Comparison of ENCODE assay signal across 10 cellular contexts in genomic region chr3:171801738-171802600, GRCh38. TPM values are rescaled to one million over a fixed set of nuclear protein-coding genes. Genes with fewer than 3 reads are reported as not detected.
DNase-seq lines count a peak whose midpoint lies in the region; ATAC-seq and TF ChIP-seq lines count a peak whose summit lies in the region.
"Had no signal": no experiment of that assay in that cellular context is flagged by ENCODE, and none has a peak within 500 bp of the region (broad histone marks: within the 10 kb centered on the region; RNA-seq: fewer than 3 reads in every experiment).

No MANE protein-coding gene starts in this region.

- H3K36me3 Mint-ChIP-seq in activated T-cell treated with anti-CD3 and anti-CD28 coated beads, Interleukin-2, amount 50 U/mL, for 72 hours (ENCODE audit: insufficient read depth in 2 of 2) = no peaks in the 10 kb centered on the region
- H3K36me3 Mint-ChIP-seq in chondrocyte (ENCODE audit: low read depth) (no peaks in the 10 kb centered on the region), mesothelial cell of epicardium (no peaks in the 10 kb centered on the region)

- H3K4me3 Mint-ChIP-seq in activated T-cell treated with anti-CD3 and anti-CD28 coated beads, Interleukin-2, amount 50 U/mL, for 72 hours = peak overlapping the region in 1 of 2 donors; percentile 63
- H3K4me3 Mint-ChIP-seq in chondrocyte (ENCODE audit: unreplicated experiment) = no peak overlapping the region
- no peak overlapping the region for H3K4me3 Mint-ChIP-seq in mesothelial cell of epicardium

- peak; percentile 46 to 65 for ATAC-seq in activated T-cell treated with anti-CD3 and anti-CD28 coated beads, Interleukin-2, amount 50 U/mL, for 72 hours (replicated peaks in 1 of 2)
- no peak for ATAC-seq in HG03139 (IDR thresholded peaks at IDR 0.05; ENCODE audit: unreplicated experiment)
- no peak for ATAC-seq in GM21390 (IDR thresholded peaks at IDR 0.05; ENCODE audit: unreplicated experiment)

- no peak for DNase-seq in activated T-cell treated with anti-CD3 and anti-CD28 coated beads, Interleukin-2, amount 50 U/mL, for 72 hours
- DNase-seq in activated T-cell treated with anti-CD3 and anti-CD28 coated beads, Interleukin-2, amount 50 U/mL, for 1 hour = no peak
- DNase-seq in chondrocyte (ENCODE audit: low spot score) (no peak), mesothelial cell of epicardium (ENCODE audit: low spot score in 2 of 2, unreplicated experiment in 2 of 2) (no peak), NAMALWA (ENCODE audit: low spot score) (no peak), NCI-H2171 (lab: John Stamatoyannopoulos, UW) (no peak)
- DNase-seq: foreskin melanocyte had no signal

- H3K9me3 Mint-ChIP-seq in activated T-cell treated with anti-CD3 and anti-CD28 coated beads, Interleukin-2, amount 50 U/mL, for 72 hours = no peaks in the 10 kb centered on the region
- no peaks in the 10 kb centered on the region for H3K9me3 Mint-ChIP-seq in chondrocyte (ENCODE audit: low read depth)
- H3K9me3 Mint-ChIP-seq in mesothelial cell of epicardium = no peaks in the 10 kb centered on the region

- H3K27ac Mint-ChIP-seq in activated T-cell treated with anti-CD3 and anti-CD28 coated beads, Interleukin-2, amount 50 U/mL, for 72 hours = peak overlapping the region; percentile 55
- H3K27ac Mint-ChIP-seq in chondrocyte (ENCODE audit: unreplicated experiment) = peak overlapping the region; percentile 87
- H3K27ac Mint-ChIP-seq in mesothelial cell of epicardium = peak overlapping the region; percentile 5

- H3K27me3 Mint-ChIP-seq in activated T-cell treated with anti-CD3 and anti-CD28 coated beads, Interleukin-2, amount 50 U/mL, for 72 hours (ENCODE audit: low read depth) = peaks cover 10% of the 10 kb centered on the region
- H3K27me3 Mint-ChIP-seq in chondrocyte (ENCODE audit: low read depth) = no peaks in the 10 kb centered on the region
- H3K27me3 Mint-ChIP-seq in mesothelial cell of epicardium (ENCODE audit: low read depth) = no peaks in the 10 kb centered on the region

- no peak for TF ChIP-seq CTCF in chondrocyte (IDR thresholded peaks at IDR 0.05)
- TF ChIP-seq CTCF in mesothelial cell of epicardium (IDR thresholded peaks at IDR 0.05; ENCODE audit: unreplicated experiment) = no peak

- peaks cover 7% of the 10 kb centered on the region for H3K4me1 Mint-ChIP-seq in activated T-cell treated with anti-CD3 and anti-CD28 coated beads, Interleukin-2, amount 50 U/mL, for 72 hours (ENCODE audit: low read depth)
- H3K4me1 Mint-ChIP-seq in chondrocyte (ENCODE audit: low read depth) (peaks cover 60% of the 10 kb centered on the region), mesothelial cell of epicardium (peaks cover 22% of the 10 kb centered on the region)

RNA-seq across cellular contexts. Expression of gene PLD1, which starts 8.3 kb away (rescaled TPM):
- 1 to 10 TPM in 1 of 2 donors, under 1 TPM in 1; 0.65 to 4.1 TPM for total RNA-seq in activated T-cell treated with anti-CD3 and anti-CD28 coated beads, Interleukin-2, amount 50 U/mL, for 72 hours
- total RNA-seq in chondrocyte = 14.7 to 17.0 TPM (median 16.4 TPM) in 3 replicates
- 28.2 to 29.1 TPM (median 28.5 TPM) in 3 replicates for total RNA-seq in mesothelial cell of epicardium

RNA-seq across cellular contexts. Expression of gene TMEM212, which starts 41.2 kb away (rescaled TPM):
- not detected for total RNA-seq in activated T-cell treated with anti-CD3 and anti-CD28 coated beads, Interleukin-2, amount 50 U/mL, for 72 hours
- total RNA-seq in chondrocyte (not detected in 3 replicates), mesothelial cell of epicardium (not detected in 3 replicates)
- total RNA-seq: A673 had no signal

Comparison
In these comparisons a context has a peak if more than half of its experiments do, and no peak if none do; other contexts are left out.
1. ATAC-seq: peak in activated T-cell treated with anti-CD3 and anti-CD28 coated beads, Interleukin-2, amount 50 U/mL, for 72 hours (2 of 2); none in HG03139 (single experiment) and GM21390 (single experiment).
2. H3K27ac Mint-ChIP-seq: peak in every context shown above with its lines; median percentile 87 in chondrocyte; 55 in activated T-cell treated with anti-CD3 and anti-CD28 coated beads, Interleukin-2, amount 50 U/mL, for 72 hours; 5 in mesothelial cell of epicardium.